Comparison of ENCODE assay signal across 1 cellular context in the genomic region with DNA sequence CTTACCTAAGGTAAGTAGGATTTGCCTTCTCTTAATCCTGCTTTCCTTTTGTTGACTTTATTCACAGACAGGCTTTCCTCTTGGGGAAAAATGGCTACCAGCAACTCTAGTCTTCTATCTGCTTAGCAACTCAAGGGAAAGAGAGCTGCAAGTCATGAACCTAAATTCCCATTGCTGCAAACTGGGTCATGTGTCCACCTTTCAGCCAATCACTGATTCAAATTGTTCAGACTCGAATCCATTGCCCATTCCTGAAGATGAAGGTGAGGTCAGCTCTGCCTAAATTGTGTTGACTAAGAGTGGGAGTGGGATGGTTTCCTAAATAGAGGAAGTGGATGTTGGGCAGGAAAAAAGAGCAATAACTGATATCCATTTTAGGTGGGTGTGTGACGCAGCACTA.
TF ChIP-seq lines count a peak whose summit lies in the region.

No MANE protein-coding gene starts in this region.

TF ChIP-seq in GM23338, 12 proteins besides CTCF, POLR2A, EP300 and RAD21 (continued from another document):
- TF ChIP-seq, protein P1, sequence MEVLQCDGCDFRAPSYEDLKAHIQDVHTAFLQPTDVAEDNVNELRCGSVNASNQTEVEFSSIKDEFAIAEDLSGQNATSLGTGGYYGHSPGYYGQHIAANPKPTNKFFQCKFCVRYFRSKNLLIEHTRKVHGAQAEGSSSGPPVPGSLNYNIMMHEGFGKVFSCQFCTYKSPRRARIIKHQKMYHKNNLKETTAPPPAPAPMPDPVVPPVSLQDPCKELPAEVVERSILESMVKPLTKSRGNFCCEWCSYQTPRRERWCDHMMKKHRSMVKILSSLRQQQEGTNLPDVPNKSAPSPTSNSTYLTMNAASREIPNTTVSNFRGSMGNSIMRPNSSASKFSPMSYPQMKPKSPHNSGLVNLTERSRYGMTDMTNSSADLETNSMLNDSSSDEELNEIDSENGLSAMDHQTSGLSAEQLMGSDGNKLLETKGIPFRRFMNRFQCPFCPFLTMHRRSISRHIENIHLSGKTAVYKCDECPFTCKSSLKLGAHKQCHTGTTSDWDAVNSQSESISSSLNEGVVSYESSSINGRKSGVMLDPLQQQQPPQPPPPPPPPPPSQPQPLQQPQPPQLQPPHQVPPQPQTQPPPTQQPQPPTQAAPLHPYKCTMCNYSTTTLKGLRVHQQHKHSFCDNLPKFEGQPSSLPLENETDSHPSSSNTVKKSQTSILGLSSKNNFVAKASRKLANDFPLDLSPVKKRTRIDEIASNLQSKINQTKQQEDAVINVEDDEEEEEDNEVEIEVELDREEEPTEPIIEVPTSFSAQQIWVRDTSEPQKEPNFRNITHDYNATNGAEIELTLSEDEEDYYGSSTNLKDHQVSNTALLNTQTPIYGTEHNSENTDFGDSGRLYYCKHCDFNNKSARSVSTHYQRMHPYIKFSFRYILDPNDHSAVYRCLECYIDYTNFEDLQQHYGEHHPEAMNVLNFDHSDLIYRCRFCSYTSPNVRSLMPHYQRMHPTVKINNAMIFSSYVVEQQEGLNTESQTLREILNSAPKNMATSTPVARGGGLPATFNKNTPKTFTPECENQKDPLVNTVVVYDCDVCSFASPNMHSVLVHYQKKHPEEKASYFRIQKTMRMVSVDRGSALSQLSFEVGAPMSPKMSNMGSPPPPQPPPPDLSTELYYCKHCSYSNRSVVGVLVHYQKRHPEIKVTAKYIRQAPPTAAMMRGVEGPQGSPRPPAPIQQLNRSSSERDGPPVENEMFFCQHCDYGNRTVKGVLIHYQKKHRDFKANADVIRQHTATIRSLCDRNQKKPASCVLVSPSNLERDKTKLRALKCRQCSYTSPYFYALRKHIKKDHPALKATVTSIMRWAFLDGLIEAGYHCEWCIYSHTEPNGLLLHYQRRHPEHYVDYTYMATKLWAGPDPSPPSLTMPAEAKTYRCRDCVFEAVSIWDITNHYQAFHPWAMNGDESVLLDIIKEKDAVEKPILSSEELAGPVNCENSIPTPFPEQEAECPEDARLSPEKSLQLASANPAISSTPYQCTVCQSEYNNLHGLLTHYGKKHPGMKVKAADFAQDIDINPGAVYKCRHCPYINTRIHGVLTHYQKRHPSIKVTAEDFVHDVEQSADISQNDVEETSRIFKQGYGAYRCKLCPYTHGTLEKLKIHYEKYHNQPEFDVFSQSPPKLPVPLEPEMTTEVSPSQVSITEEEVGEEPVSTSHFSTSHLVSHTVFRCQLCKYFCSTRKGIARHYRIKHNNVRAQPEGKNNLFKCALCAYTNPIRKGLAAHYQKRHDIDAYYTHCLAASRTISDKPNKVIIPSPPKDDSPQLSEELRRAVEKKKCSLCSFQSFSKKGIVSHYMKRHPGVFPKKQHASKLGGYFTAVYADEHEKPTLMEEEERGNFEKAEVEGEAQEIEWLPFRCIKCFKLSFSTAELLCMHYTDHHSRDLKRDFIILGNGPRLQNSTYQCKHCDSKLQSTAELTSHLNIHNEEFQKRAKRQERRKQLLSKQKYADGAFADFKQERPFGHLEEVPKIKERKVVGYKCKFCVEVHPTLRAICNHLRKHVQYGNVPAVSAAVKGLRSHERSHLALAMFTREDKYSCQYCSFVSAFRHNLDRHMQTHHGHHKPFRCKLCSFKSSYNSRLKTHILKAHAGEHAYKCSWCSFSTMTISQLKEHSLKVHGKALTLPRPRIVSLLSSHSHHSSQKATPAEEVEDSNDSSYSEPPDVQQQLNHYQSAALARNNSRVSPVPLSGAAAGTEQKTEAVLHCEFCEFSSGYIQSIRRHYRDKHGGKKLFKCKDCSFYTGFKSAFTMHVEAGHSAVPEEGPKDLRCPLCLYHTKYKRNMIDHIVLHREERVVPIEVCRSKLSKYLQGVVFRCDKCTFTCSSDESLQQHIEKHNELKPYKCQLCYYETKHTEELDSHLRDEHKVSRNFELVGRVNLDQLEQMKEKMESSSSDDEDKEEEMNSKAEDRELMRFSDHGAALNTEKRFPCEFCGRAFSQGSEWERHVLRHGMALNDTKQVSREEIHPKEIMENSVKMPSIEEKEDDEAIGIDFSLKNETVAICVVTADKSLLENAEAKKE (CRISPR knock-in tag; IDR thresholded peaks at IDR 0.05) = no peak
- no peak for TF ChIP-seq CREB1 (CRISPR knock-in tag; IDR thresholded peaks at IDR 0.05; ENCODE audit: low read depth)
